ENCODE assay signal across 2 cellular contexts in the genomic region with DNA sequence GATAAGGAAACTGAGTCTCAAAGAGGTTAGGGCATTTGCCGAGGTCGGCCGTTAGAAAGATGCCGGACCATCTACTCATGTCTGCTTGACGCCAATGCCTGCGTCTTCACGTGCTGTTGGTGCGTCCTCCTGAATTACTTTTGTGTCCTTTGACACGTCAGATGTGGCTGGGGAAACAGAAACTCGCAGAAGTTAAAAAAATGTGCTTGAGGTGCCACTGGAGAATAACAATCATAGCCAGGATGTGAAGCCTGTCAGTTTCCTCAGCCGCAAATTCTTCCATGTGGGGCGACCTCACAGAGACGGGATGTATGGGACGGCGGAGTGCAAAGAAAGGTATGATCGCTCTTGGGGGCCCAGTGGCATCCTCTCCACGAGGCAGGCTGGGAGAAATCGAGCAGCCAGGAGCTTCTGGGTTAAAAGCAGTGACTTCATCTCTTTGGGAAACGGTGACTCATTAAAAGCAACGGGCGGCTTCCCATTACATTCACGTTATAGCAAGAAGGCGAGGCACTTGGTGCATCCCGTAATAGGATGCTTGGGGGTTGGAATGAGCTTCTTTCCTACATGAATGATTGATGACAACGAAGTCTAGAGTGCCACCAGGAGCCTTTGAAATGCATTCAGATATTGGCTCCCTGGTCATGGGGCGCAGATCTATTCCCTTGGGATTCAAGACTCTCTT.
TF ChIP-seq lines count a peak whose summit lies in the region.

No MANE protein-coding gene starts in this region.

TF ChIP-seq in A549, 52 proteins besides CTCF, POLR2A, EP300 and RAD21 (continued from another document and continues in another):
- TF ChIP-seq, protein P1, sequence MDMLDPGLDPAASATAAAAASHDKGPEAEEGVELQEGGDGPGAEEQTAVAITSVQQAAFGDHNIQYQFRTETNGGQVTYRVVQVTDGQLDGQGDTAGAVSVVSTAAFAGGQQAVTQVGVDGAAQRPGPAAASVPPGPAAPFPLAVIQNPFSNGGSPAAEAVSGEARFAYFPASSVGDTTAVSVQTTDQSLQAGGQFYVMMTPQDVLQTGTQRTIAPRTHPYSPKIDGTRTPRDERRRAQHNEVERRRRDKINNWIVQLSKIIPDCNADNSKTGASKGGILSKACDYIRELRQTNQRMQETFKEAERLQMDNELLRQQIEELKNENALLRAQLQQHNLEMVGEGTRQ (IDR thresholded peaks at IDR 0.05), result peak; percentile 2; the same call in 1 of the 2 replicates
- TF ChIP-seq ZFP36 (IDR thresholded peaks at IDR 0.05; ENCODE audit: borderline replicate concordance, partially characterized antibody) (no peak), HOXA7 (CRISPR knock-in tag; IDR thresholded peaks at IDR 0.05) (0 out of 2 replicates have a peak, but pooled peaks have one; percentile 73), CHD4 (IDR thresholded peaks at IDR 0.05; ENCODE audit: borderline replicate concordance) (no peak), HOXB13 (CRISPR knock-in tag; IDR thresholded peaks at IDR 0.05; ENCODE audit: low read depth) (peak; percentile 74; the same call in 1 of the 2 replicates), NPAS2 (CRISPR knock-in tag; IDR thresholded peaks at IDR 0.05; ENCODE audit: borderline replicate concordance) (no peak), ZSCAN20 (CRISPR knock-in tag; IDR thresholded peaks at IDR 0.05) (peak; percentile 13; the same call in 1 of the 2 replicates), SREBF2 (IDR thresholded peaks at IDR 0.05) (no peak), CBX8 (IDR thresholded peaks at IDR 0.05) (no peak), NR3C1 (IDR thresholded peaks at IDR 0.05) (no peak), TP53 (CRISPR knock-in tag; IDR thresholded peaks at IDR 0.05) (peak; percentile 48; the same call in 1 of the 2 replicates), POLR2AphosphoS2 (conservative IDR thresholded peaks at IDR 0.05; ENCODE audit: low read length) (no peak), KDM1A (IDR thresholded peaks at IDR 0.05; ENCODE audit: low read depth) (no peak), MYC (IDR thresholded peaks at IDR 0.05; ENCODE audit: borderline replicate concordance, low read length) (peak; percentile 73; the same call in 1 of the 2 replicates), JUN (IDR thresholded peaks at IDR 0.05) (peak in 1 of 2 experiments; percentile 76; a peak in 4 of 5 replicates), PHF8 (IDR thresholded peaks at IDR 0.05; ENCODE audit: borderline replicate concordance, low read depth) (no peak), HDAC2 (IDR thresholded peaks at IDR 0.05) (no peak), RARB (CRISPR knock-in tag; IDR thresholded peaks at IDR 0.05) (no peak), HEYL (CRISPR knock-in tag; IDR thresholded peaks at IDR 0.05) (no peak), CHD2 (IDR thresholded peaks at IDR 0.05; ENCODE audit: low read length, partially characterized antibody) (no peak), JUNB (IDR thresholded peaks at IDR 0.05) (peak; percentile 83), MAFK (IDR thresholded peaks at IDR 0.05; ENCODE audit: partially characterized antibody) (peak; percentile 26)
- TF ChIP-seq, protein P2, sequence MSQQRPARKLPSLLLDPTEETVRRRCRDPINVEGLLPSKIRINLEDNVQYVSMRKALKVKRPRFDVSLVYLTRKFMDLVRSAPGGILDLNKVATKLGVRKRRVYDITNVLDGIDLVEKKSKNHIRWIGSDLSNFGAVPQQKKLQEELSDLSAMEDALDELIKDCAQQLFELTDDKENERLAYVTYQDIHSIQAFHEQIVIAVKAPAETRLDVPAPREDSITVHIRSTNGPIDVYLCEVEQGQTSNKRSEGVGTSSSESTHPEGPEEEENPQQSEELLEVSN (IDR thresholded peaks at IDR 0.05; ENCODE audit: borderline replicate concordance, low read depth), result peak; percentile 85
- TF ChIP-seq, protein P3, sequence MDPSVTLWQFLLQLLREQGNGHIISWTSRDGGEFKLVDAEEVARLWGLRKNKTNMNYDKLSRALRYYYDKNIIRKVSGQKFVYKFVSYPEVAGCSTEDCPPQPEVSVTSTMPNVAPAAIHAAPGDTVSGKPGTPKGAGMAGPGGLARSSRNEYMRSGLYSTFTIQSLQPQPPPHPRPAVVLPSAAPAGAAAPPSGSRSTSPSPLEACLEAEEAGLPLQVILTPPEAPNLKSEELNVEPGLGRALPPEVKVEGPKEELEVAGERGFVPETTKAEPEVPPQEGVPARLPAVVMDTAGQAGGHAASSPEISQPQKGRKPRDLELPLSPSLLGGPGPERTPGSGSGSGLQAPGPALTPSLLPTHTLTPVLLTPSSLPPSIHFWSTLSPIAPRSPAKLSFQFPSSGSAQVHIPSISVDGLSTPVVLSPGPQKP (IDR thresholded peaks at IDR 0.05; ENCODE audit: low read depth, low read length), result no peak
- TF ChIP-seq, protein P4, sequence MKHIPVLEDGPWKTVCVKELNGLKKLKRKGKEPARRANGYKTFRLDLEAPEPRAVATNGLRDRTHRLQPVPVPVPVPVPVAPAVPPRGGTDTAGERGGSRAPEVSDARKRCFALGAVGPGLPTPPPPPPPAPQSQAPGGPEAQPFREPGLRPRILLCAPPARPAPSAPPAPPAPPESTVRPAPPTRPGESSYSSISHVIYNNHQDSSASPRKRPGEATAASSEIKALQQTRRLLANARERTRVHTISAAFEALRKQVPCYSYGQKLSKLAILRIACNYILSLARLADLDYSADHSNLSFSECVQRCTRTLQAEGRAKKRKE (CRISPR knock-in tag; IDR thresholded peaks at IDR 0.05; ENCODE audit: low read depth), result peak; percentile 94
- TF ChIP-seq, protein P5, sequence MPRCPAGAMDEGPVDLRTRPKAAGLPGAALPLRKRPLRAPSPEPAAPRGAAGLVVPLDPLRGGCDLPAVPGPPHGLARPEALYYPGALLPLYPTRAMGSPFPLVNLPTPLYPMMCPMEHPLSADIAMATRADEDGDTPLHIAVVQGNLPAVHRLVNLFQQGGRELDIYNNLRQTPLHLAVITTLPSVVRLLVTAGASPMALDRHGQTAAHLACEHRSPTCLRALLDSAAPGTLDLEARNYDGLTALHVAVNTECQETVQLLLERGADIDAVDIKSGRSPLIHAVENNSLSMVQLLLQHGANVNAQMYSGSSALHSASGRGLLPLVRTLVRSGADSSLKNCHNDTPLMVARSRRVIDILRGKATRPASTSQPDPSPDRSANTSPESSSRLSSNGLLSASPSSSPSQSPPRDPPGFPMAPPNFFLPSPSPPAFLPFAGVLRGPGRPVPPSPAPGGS (IDR thresholded peaks at IDR 0.05), result no peak
- TF ChIP-seq, protein P6, sequence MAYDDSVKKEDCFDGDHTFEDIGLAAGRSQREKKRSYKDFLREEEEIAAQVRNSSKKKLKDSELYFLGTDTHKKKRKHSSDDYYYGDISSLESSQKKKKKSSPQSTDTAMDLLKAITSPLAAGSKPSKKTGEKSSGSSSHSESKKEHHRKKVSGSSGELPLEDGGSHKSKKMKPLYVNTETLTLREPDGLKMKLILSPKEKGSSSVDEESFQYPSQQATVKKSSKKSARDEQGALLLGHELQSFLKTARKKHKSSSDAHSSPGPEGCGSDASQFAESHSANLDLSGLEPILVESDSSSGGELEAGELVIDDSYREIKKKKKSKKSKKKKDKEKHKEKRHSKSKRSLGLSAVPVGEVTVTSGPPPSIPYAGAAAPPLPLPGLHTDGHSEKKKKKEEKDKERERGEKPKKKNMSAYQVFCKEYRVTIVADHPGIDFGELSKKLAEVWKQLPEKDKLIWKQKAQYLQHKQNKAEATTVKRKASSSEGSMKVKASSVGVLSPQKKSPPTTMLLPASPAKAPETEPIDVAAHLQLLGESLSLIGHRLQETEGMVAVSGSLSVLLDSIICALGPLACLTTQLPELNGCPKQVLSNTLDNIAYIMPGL (CRISPR knock-in tag; IDR thresholded peaks at IDR 0.05; ENCODE audit: borderline replicate concordance), result no peak
- TF ChIP-seq, protein P7, sequence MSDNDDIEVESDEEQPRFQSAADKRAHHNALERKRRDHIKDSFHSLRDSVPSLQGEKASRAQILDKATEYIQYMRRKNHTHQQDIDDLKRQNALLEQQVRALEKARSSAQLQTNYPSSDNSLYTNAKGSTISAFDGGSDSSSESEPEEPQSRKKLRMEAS (IDR thresholded peaks at IDR 0.05), result peak; percentile 91

TF ChIP-seq in WTC11, 78 proteins besides CTCF, POLR2A, EP300 and RAD21 (continued from another document):
- TF ChIP-seq, protein P8, sequence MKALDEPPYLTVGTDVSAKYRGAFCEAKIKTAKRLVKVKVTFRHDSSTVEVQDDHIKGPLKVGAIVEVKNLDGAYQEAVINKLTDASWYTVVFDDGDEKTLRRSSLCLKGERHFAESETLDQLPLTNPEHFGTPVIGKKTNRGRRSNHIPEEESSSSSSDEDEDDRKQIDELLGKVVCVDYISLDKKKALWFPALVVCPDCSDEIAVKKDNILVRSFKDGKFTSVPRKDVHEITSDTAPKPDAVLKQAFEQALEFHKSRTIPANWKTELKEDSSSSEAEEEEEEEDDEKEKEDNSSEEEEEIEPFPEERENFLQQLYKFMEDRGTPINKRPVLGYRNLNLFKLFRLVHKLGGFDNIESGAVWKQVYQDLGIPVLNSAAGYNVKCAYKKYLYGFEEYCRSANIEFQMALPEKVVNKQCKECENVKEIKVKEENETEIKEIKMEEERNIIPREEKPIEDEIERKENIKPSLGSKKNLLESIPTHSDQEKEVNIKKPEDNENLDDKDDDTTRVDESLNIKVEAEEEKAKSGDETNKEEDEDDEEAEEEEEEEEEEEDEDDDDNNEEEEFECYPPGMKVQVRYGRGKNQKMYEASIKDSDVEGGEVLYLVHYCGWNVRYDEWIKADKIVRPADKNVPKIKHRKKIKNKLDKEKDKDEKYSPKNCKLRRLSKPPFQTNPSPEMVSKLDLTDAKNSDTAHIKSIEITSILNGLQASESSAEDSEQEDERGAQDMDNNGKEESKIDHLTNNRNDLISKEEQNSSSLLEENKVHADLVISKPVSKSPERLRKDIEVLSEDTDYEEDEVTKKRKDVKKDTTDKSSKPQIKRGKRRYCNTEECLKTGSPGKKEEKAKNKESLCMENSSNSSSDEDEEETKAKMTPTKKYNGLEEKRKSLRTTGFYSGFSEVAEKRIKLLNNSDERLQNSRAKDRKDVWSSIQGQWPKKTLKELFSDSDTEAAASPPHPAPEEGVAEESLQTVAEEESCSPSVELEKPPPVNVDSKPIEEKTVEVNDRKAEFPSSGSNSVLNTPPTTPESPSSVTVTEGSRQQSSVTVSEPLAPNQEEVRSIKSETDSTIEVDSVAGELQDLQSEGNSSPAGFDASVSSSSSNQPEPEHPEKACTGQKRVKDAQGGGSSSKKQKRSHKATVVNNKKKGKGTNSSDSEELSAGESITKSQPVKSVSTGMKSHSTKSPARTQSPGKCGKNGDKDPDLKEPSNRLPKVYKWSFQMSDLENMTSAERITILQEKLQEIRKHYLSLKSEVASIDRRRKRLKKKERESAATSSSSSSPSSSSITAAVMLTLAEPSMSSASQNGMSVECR (CRISPR knock-in tag; IDR thresholded peaks at IDR 0.05; ENCODE audit: borderline replicate concordance), result no peak
- TF ChIP-seq, protein P9, sequence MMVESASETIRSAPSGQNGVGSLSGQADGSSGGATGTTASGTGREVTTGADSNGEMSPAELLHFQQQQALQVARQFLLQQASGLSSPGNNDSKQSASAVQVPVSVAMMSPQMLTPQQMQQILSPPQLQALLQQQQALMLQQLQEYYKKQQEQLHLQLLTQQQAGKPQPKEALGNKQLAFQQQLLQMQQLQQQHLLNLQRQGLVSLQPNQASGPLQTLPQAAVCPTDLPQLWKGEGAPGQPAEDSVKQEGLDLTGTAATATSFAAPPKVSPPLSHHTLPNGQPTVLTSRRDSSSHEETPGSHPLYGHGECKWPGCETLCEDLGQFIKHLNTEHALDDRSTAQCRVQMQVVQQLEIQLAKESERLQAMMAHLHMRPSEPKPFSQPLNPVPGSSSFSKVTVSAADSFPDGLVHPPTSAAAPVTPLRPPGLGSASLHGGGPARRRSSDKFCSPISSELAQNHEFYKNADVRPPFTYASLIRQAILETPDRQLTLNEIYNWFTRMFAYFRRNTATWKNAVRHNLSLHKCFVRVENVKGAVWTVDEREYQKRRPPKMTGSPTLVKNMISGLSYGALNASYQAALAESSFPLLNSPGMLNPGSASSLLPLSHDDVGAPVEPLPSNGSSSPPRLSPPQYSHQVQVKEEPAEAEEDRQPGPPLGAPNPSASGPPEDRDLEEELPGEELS (CRISPR knock-in tag; IDR thresholded peaks at IDR 0.05), result no peak
- TF ChIP-seq, protein P10, sequence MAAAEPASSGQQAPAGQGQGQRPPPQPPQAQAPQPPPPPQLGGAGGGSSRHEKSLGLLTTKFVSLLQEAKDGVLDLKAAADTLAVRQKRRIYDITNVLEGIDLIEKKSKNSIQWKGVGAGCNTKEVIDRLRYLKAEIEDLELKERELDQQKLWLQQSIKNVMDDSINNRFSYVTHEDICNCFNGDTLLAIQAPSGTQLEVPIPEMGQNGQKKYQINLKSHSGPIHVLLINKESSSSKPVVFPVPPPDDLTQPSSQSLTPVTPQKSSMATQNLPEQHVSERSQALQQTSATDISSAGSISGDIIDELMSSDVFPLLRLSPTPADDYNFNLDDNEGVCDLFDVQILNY (CRISPR knock-in tag; IDR thresholded peaks at IDR 0.05), result no peak
- TF ChIP-seq, protein P11, sequence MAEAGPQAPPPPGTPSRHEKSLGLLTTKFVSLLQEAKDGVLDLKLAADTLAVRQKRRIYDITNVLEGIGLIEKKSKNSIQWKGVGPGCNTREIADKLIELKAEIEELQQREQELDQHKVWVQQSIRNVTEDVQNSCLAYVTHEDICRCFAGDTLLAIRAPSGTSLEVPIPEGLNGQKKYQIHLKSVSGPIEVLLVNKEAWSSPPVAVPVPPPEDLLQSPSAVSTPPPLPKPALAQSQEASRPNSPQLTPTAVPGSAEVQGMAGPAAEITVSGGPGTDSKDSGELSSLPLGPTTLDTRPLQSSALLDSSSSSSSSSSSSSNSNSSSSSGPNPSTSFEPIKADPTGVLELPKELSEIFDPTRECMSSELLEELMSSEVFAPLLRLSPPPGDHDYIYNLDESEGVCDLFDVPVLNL (CRISPR knock-in tag; IDR thresholded peaks at IDR 0.05; ENCODE audit: borderline replicate concordance, low read depth), result no peak
TF ChIP-seq in WTC11: peak in this region for 0.
